Comparison of ENCODE assay signal across 10 cellular contexts in genomic region chr11:6602096-6602940, GRCh38. TPM values are rescaled to one million over a fixed set of nuclear protein-coding genes. Genes with fewer than 3 reads are reported as not detected.
DNase-seq lines count a peak whose midpoint lies in the region; ATAC-seq, FAIRE-seq and TF ChIP-seq lines count a peak whose summit lies in the region.
"Had no signal": no experiment of that assay in that cellular context is flagged by ENCODE, and none has a peak within 500 bp of the region (broad histone marks: within the 10 kb centered on the region; RNA-seq: fewer than 3 reads in every experiment).

No MANE protein-coding gene starts in this region.

- no peak for TF ChIP-seq CTCF in adrenal gland (IDR thresholded peaks at IDR 0.05)
- TF ChIP-seq CTCF in right lobe of liver (IDR thresholded peaks at IDR 0.05), result no peak
- TF ChIP-seq CTCF in thyroid gland (IDR thresholded peaks at IDR 0.05), result no peak

- H3K27me3 ChIP-seq in adrenal gland (no peaks in the 10 kb centered on the region), right lobe of liver (no peaks in the 10 kb centered on the region), thyroid gland (no peaks in the 10 kb centered on the region)

- FAIRE-seq in GM12892 (lab: Jason Lieb, UNC), result no peak
- FAIRE-seq: frontal cortex had no signal

- H3K27ac ChIP-seq in adrenal gland (peak overlapping the region in 2 of 5 donors; percentile 90 to 91), right lobe of liver (peak overlapping the region in 2 of 3 donors; percentile 84 to 91), thyroid gland (peak overlapping the region in 2 of 3 donors; percentile 91 to 92)

- H3K4me1 ChIP-seq in adrenal gland (replicated peaks in 1 of 2) (peaks cover 29 to 51% of the 10 kb centered on the region in 2 donors), right lobe of liver (peaks cover 0 to 60% (median 21%) of the 10 kb centered on the region in 4 donors), thyroid gland (peaks cover 32 to 41% of the 10 kb centered on the region in 2 donors)

- intact Hi-C loops in adrenal gland (cut with DNase I), result loop anchor here in 1 of 2 donors (5.0 to 10.0 kb wide), 2 partner anchors 68 to 80 kb away; partner anchors contain the start of gene MRPL17
- intact Hi-C loops in right lobe of liver (cut with DNase I), result no loop called here
- intact Hi-C loops in thyroid gland (cut with DNase I), result loop anchor here (5.0 kb wide), 1 partner anchor 80 kb away; the partner anchor contains the start of gene MRPL17

- TF ChIP-seq POLR2A in adrenal gland (IDR thresholded peaks at IDR 0.05) (no peak), right lobe of liver (IDR thresholded peaks at IDR 0.05) (no peak), thyroid gland (IDR thresholded peaks at IDR 0.05) (no peak), GM12892 (IDR thresholded peaks at IDR 0.05; ENCODE audit: low read depth, low read length) (no peak)

- ATAC-seq in right lobe of liver (no peak), HG03521 (IDR thresholded peaks at IDR 0.05; ENCODE audit: unreplicated experiment) (no peak)

- peak; percentile 50 for DNase-seq in activated CD8-positive, alpha-beta memory T cell treated with anti-CD3 and anti-CD28 coated beads for 24 hours
- DNase-seq in activated CD8-positive, alpha-beta memory T cell treated with anti-CD3 and anti-CD28 coated beads, Interleukin-2, amount 50 U/mL, for 4 hours, result no peak
- DNase-seq in adrenal gland, result peak in 1 of 7 donors; percentile 33
- DNase-seq in right lobe of liver, result no peak
- no peak for DNase-seq in thyroid gland
- no peak for DNase-seq in GM12892 (ENCODE audit: insufficient read length)
- no peak for DNase-seq in stimulated activated CD4-positive, alpha-beta T cell treated with anti-CD3 and anti-CD28 coated beads, Interleukin-2, amount 100 ng/mL, for 48 hours
- DNase-seq: DMS 273 treated with DMSO at 0.1 percent for 48 hours had no signal

- peaks cover 0 to 33% of the 10 kb centered on the region in 2 donors for H3K36me3 ChIP-seq in adrenal gland (replicated peaks in 1 of 2)
- peaks cover 0 to 30% (median 13%) of the 10 kb centered on the region in 4 donors for H3K36me3 ChIP-seq in right lobe of liver
- H3K36me3 ChIP-seq in thyroid gland, result peaks cover 27 to 29% of the 10 kb centered on the region in 2 donors

- H3K9me3 ChIP-seq in adrenal gland (replicated peaks in 1 of 3) (no peaks in the 10 kb centered on the region), right lobe of liver (no peaks in the 10 kb centered on the region), thyroid gland (no peaks in the 10 kb centered on the region)

- 45 to 55% (median 54%) methylated on average over 7 of the region's 7 CpGs for WGBS in adrenal gland, 4 donors
- 44% methylated on average over 7 of the region's 7 CpGs for WGBS in right lobe of liver (ENCODE audit: insufficient coverage, low coverage, low lambda C conversion rate, missing lambda C conversion rate)
- 54 to 61% methylated on average over 7 of the region's 7 CpGs for WGBS in thyroid gland, 2 donors

- H3K4me3 ChIP-seq in adrenal gland (peak overlapping the region in 3 of 4 donors; percentile 44 to 95 (median 83)), right lobe of liver (peak overlapping the region; percentile 73 to 89 (median 77)), thyroid gland (replicated peaks in 1 of 3) (peak overlapping the region; percentile 37 to 91 (median 89))

RNA-seq across cellular contexts. Expression of gene RRP8, which starts 1.1 kb away (rescaled TPM):
- 10 to 100 TPM in 7 of 8 donors, 1 to 10 TPM in 1; 9.4 to 25.9 (median 19.6) TPM for total RNA-seq in adrenal gland
- polyA plus RNA-seq in adrenal gland, result 10 to 100 TPM; 24.2 to 34.8 (median 33.5) TPM
- 10 to 100 TPM; 11.3 to 17.1 (median 14.2) TPM for total RNA-seq in right lobe of liver
- 10 to 100 TPM; 12.9 to 36.7 (median 18.8) TPM for total RNA-seq in thyroid gland
- polyA plus RNA-seq in GM12892 (2012; ENCODE audit: missing spikeins), result 17.4 TPM

RNA-seq across cellular contexts. Expression of gene ILK, which starts 1.3 kb away (rescaled TPM):
- total RNA-seq in adrenal gland (100 to 1,000 TPM in 7 of 8 donors, 10 to 100 TPM in 1; 99.1 to 191 (median 153) TPM), right lobe of liver (10 to 100 TPM; 33.4 to 79.9 (median 55.0) TPM), thyroid gland (100 to 1,000 TPM; 101 to 144 (median 121) TPM)
- polyA plus RNA-seq in adrenal gland, result 100 to 1,000 TPM; 117 to 177 (median 162) TPM
- 72.8 TPM for polyA plus RNA-seq in GM12892 (2012; ENCODE audit: missing spikeins)

RNA-seq across cellular contexts. Expression of gene TAF10, which starts 9.7 kb away (rescaled TPM):
- total RNA-seq in adrenal gland, result 100 to 1,000 TPM in 7 of 8 donors, 10 to 100 TPM in 1; 69.7 to 290 (median 175) TPM
- 100 to 1,000 TPM; 280 to 389 (median 310) TPM for polyA plus RNA-seq in adrenal gland
- 10 to 100 TPM; 47.3 to 81.9 (median 60.4) TPM for total RNA-seq in right lobe of liver
- total RNA-seq in thyroid gland, result 100 to 1,000 TPM in 3 of 4 donors, 10 to 100 TPM in 1; 96.6 to 113 (median 108) TPM
- polyA plus RNA-seq in GM12892 (2012; ENCODE audit: missing spikeins), result 227 TPM

RNA-seq across cellular contexts. Expression of gene TPP1, which starts 16.9 kb away (rescaled TPM):
- total RNA-seq in adrenal gland, result 100 to 1,000 TPM; 138 to 464 (median 355) TPM
- polyA plus RNA-seq in adrenal gland, result 100 to 1,000 TPM in 1 of 3 donors, 10 to 100 TPM in 2; 84.2 to 371 (median 96.9) TPM
- 100 to 1,000 TPM in 2 of 6 experiments, 10 to 100 TPM in 4; 62.5 to 159 (median 81.0) TPM for total RNA-seq in right lobe of liver
- total RNA-seq in thyroid gland, result 10 to 100 TPM; 51.3 to 97.3 (median 69.1) TPM
- 29.4 TPM for polyA plus RNA-seq in GM12892 (2012; ENCODE audit: missing spikeins)

RNA-seq across cellular contexts. Expression of gene DCHS1, which starts 53.3 kb away (rescaled TPM):
- total RNA-seq in adrenal gland (10 to 100 TPM in 6 of 8 donors, 1 to 10 TPM in 2; 8.6 to 15.3 (median 11.6) TPM), right lobe of liver (1 to 10 TPM; 1.8 to 9.2 (median 4.1) TPM), thyroid gland (10 to 100 TPM in 1 of 4 donors, 1 to 10 TPM in 3; 5.6 to 14.4 (median 9.6) TPM)
- 10 to 100 TPM in 1 of 3 donors, 1 to 10 TPM in 2; 1.3 to 12.1 (median 5.0) TPM for polyA plus RNA-seq in adrenal gland
- 0.34 TPM for polyA plus RNA-seq in GM12892 (2012; ENCODE audit: missing spikeins)
